In the genomic region with DNA sequence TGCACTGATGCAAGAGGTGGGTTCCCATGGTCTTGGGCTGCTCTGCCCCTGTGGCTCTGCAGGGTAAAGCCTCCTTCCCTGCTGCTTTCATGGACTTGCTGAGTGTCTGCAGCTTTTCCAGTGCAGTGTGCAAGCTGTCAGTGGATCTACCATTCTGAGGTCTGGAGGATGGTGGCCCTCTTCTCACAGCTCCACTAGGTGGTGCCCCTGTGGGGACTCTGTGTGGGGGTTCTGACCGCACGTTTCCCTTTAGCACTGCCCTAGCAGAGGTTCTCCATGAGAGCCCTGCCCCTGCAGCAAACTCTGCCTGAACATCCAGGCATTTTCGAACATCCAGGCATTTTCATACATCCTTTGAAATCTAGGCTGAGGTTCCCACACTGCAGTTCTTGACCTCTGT, we compare ENCODE assay signal across 22 cellular contexts.
DNase-seq lines count a peak whose midpoint lies in the region; ATAC-seq and TF ChIP-seq lines count a peak whose summit lies in the region.
"Had no signal": no experiment of that assay in that cellular context is flagged by ENCODE, and none has a peak within 500 bp of the region (broad histone marks: within the 10 kb centered on the region; RNA-seq: fewer than 3 reads in every experiment).

No MANE protein-coding gene starts in this region.

- DNase-seq in BE2C (peak; percentile 13), RPMI8226 (peak; percentile 47), endodermal cell (peak; percentile 59), uterus (no peak), osteocyte (ENCODE audit: extremely low spot score, unreplicated experiment) (no peak)
- DNase-seq in activated CD8-positive, alpha-beta memory T cell treated with anti-CD3 and anti-CD28 coated beads, Interleukin-2, amount 10 ng/mL, durations not matched to agents 7 days and 5 days, result no peak
- DNase-seq: CD4-positive, CD25-positive, alpha-beta regulatory T cell; DMS79; H9; Karpas-422; MV-4-11; NCI-H1417; NCI-H1930; NCI-H510A; NCI-H774 had no signal

- H3K36me3 ChIP-seq in BE2C (no peaks in the 10 kb centered on the region), HEK293 (ENCODE audit: control insufficient read depth in 2 of 2, insufficient read depth in 1 of 2, low read length in 2 of 2) (no peaks in the 10 kb centered on the region), endodermal cell (ENCODE audit: control insufficient read depth, insufficient read depth, low read length) (no peaks in the 10 kb centered on the region), uterus (no peaks in the 10 kb centered on the region)
- H3K36me3 ChIP-seq: SJSA1 had no signal

- POLR2A ChIA-PET in HEK293 (lab: Yijun Ruan, JAX), result no interaction called here

- no peaks in the 10 kb centered on the region for H3K4me1 ChIP-seq in BE2C
- no peaks in the 10 kb centered on the region for H3K4me1 ChIP-seq in HEK293 (ENCODE audit: control insufficient read depth, insufficient read depth, low read length)
- no peaks in the 10 kb centered on the region for H3K4me1 ChIP-seq in endodermal cell (ENCODE audit: control insufficient read depth, insufficient read depth, low read length)
- H3K4me1 ChIP-seq in uterus, result no peaks in the 10 kb centered on the region

- TF ChIP-seq POLR2A in uterus (IDR thresholded peaks at IDR 0.05), result no peak

- H3K9me3 ChIP-seq in BE2C, result no peaks in the 10 kb centered on the region
- H3K9me3 ChIP-seq in HEK293 (ENCODE audit: control insufficient read depth, insufficient read depth, low read depth, low read length), result no peaks in the 10 kb centered on the region
- no peaks in the 10 kb centered on the region for H3K9me3 ChIP-seq in endodermal cell (ENCODE audit: control insufficient read depth, low read length)
- H3K9me3 ChIP-seq in uterus, result no peaks in the 10 kb centered on the region
- H3K9me3 ChIP-seq: SJSA1 had no signal

- H3K27ac Mint-ChIP-seq in endodermal cell (no peak overlapping the region), osteocyte (ENCODE audit: unreplicated experiment) (no peak overlapping the region)
- H3K27ac Mint-ChIP-seq in activated CD8-positive, alpha-beta memory T cell treated with anti-CD3 and anti-CD28 coated beads, Interleukin-2, amount 10 ng/mL, durations not matched to agents 7 days and 5 days, result no peak overlapping the region
- H3K27ac Mint-ChIP-seq: B cell; CD4-positive, CD25-positive, alpha-beta regulatory T cell; IgD-negative memory B cell had no signal

- no peak for ATAC-seq in activated CD8-positive, alpha-beta memory T cell treated with anti-CD3 and anti-CD28 coated beads, Interleukin-2, amount 10 ng/mL, durations not matched to agents 7 days and 5 days
- ATAC-seq in GM21360 (IDR thresholded peaks at IDR 0.05; ENCODE audit: unreplicated experiment), result no peak
- ATAC-seq: GM12878, Right ventricle myocardium inferior had no signal

- intact Hi-C loops in uterus (cut with DNase I; ENCODE audit: low total_unique reads), result no loop called here

- H3K36me3 Mint-ChIP-seq in endodermal cell (ENCODE audit: low read depth), result no peaks in the 10 kb centered on the region
- no peaks in the 10 kb centered on the region for H3K36me3 Mint-ChIP-seq in activated CD8-positive, alpha-beta memory T cell treated with anti-CD3 and anti-CD28 coated beads, Interleukin-2, amount 10 ng/mL, durations not matched to agents 7 days and 5 days
- no peaks in the 10 kb centered on the region for H3K36me3 Mint-ChIP-seq in osteocyte (ENCODE audit: unreplicated experiment)
- H3K36me3 Mint-ChIP-seq: CD4-positive, CD25-positive, alpha-beta regulatory T cell; IgD-negative memory B cell had no signal

- CTCF ChIA-PET in HEK293 (lab: Yijun Ruan, JAX), result no interaction called here
- CTCF ChIA-PET in activated CD8-positive, alpha-beta memory T cell treated with anti-CD3 and anti-CD28 coated beads, Interleukin-2, amount 10 ng/mL, durations not matched to agents 7 days and 5 days (lab: Charles Lee), result no interaction called here

- peak; percentile 26 for TF ChIP-seq CTCF in BE2C (IDR thresholded peaks at IDR 0.05; ENCODE audit: low read depth, low read length)
- TF ChIP-seq CTCF in HEK293 (tag by site-specific recombination; IDR thresholded peaks at IDR 0.05), result no peak
- TF ChIP-seq CTCF in endodermal cell (conservative IDR thresholded peaks at IDR 0.05), result peak; percentile 61
- no peak for TF ChIP-seq CTCF in uterus (IDR thresholded peaks at IDR 0.05)
- no peak for TF ChIP-seq CTCF in osteocyte (IDR thresholded peaks at IDR 0.05)

- peaks cover 17% of the 10 kb centered on the region for H3K4me1 Mint-ChIP-seq in endodermal cell
- H3K4me1 Mint-ChIP-seq in activated CD8-positive, alpha-beta memory T cell treated with anti-CD3 and anti-CD28 coated beads, Interleukin-2, amount 10 ng/mL, durations not matched to agents 7 days and 5 days, result no peaks in the 10 kb centered on the region
- H3K4me1 Mint-ChIP-seq in osteocyte (ENCODE audit: unreplicated experiment), result peaks cover 13% of the 10 kb centered on the region
- H3K4me1 Mint-ChIP-seq: B cell; CD4-positive, CD25-positive, alpha-beta regulatory T cell; IgD-negative memory B cell had no signal

- H3K27me3 Mint-ChIP-seq in endodermal cell (ENCODE audit: insufficient read depth), result no peaks in the 10 kb centered on the region
- H3K27me3 Mint-ChIP-seq in activated CD8-positive, alpha-beta memory T cell treated with anti-CD3 and anti-CD28 coated beads, Interleukin-2, amount 10 ng/mL, durations not matched to agents 7 days and 5 days, result no peaks in the 10 kb centered on the region
- H3K27me3 Mint-ChIP-seq in osteocyte (ENCODE audit: unreplicated experiment), result no peaks in the 10 kb centered on the region
- H3K27me3 Mint-ChIP-seq: B cell; CD4-positive, CD25-positive, alpha-beta regulatory T cell; IgD-negative memory B cell had no signal

- 95% methylated on average over 3 of the region's 3 CpGs; no CpG with 5 or more reads in 1 of the 2 experiments for WGBS in endodermal cell (ENCODE audit: insufficient coverage in 1 of 2, insufficient read length in 1 of 2), 2 experiments

- H3K27me3 ChIP-seq in BE2C, result no peaks in the 10 kb centered on the region
- no peaks in the 10 kb centered on the region for H3K27me3 ChIP-seq in endodermal cell (ENCODE audit: control insufficient read depth, insufficient read depth, low read length, poor library complexity, severe bottlenecking)
- no peaks in the 10 kb centered on the region for H3K27me3 ChIP-seq in uterus
- H3K27me3 ChIP-seq: SJSA1 had no signal

- H3K4me3 ChIP-seq in BE2C (ENCODE audit: low read depth, low read length), result no peak overlapping the region
- no peak overlapping the region for H3K4me3 ChIP-seq in HEK293 (ENCODE audit: low read depth, low read length)
- H3K4me3 ChIP-seq in endodermal cell (ENCODE audit: low read length), result no peak overlapping the region
- H3K4me3 ChIP-seq in uterus, result no peak overlapping the region
- H3K4me3 ChIP-seq: GM12878, SJSA1 had no signal

- no peak overlapping the region for H3K27ac ChIP-seq in HEK293 (ENCODE audit: extremely low read depth, low read depth, low read length)
- H3K27ac ChIP-seq in endodermal cell (ENCODE audit: low read depth, low read length), result no peak overlapping the region
- no peak overlapping the region for H3K27ac ChIP-seq in uterus
- H3K27ac ChIP-seq: SJSA1 had no signal

- H3K4me3 Mint-ChIP-seq in endodermal cell, result no peak overlapping the region
- H3K4me3 Mint-ChIP-seq in activated CD8-positive, alpha-beta memory T cell treated with anti-CD3 and anti-CD28 coated beads, Interleukin-2, amount 10 ng/mL, durations not matched to agents 7 days and 5 days, result no peak overlapping the region
- no peak overlapping the region for H3K4me3 Mint-ChIP-seq in osteocyte (ENCODE audit: unreplicated experiment)
- H3K4me3 Mint-ChIP-seq: B cell; CD4-positive, CD25-positive, alpha-beta regulatory T cell; H9; IgD-negative memory B cell had no signal

- no peak overlapping the region for H3K9ac ChIP-seq in endodermal cell (ENCODE audit: extremely low read depth, low read length, poor library complexity, severe bottlenecking)

- H3K9me3 Mint-ChIP-seq in endodermal cell, result no peaks in the 10 kb centered on the region
- H3K9me3 Mint-ChIP-seq in activated CD8-positive, alpha-beta memory T cell treated with anti-CD3 and anti-CD28 coated beads, Interleukin-2, amount 10 ng/mL, durations not matched to agents 7 days and 5 days (ENCODE audit: low read depth), result no peaks in the 10 kb centered on the region
- peaks cover 4% of the 10 kb centered on the region for H3K9me3 Mint-ChIP-seq in osteocyte (ENCODE audit: unreplicated experiment)

TF ChIP-seq in HEK293, 187 proteins besides CTCF, POLR2A, EP300 and RAD21:
- peak; percentile 14; the same call in 1 of the 2 replicates for TF ChIP-seq ZIC2 (tag by site-specific recombination; IDR thresholded peaks at IDR 0.05)
- TF ChIP-seq ZBTB20 (tag by site-specific recombination; IDR thresholded peaks at IDR 0.05), result no peak

Comparison
In these comparisons a context has a peak if more than half of its experiments do, and no peak if none do; other contexts are left out.
1. DNase-seq: peak in BE2C (single experiment), RPMI8226 (single experiment) and endodermal cell (single experiment); none in activated CD8-positive, alpha-beta memory T cell treated with anti-CD3 and anti-CD28 coated beads, Interleukin-2, amount 10 ng/mL, durations not matched to agents 7 days and 5 days (single experiment), uterus (0 of 2) and osteocyte (single experiment).
2. CTCF ChIP-seq: peak in BE2C (single experiment) and endodermal cell (single experiment); none in HEK293 (single experiment), uterus (0 of 4) and osteocyte (single experiment).